Comparison of ENCODE assay signal across 8 cellular contexts in genomic region chr17:79874329-79874981, GRCh38. TPM values are rescaled to one million over a fixed set of nuclear protein-coding genes. Genes with fewer than 3 reads are reported as not detected.
DNase-seq lines count a peak whose midpoint lies in the region; ATAC-seq and TF ChIP-seq lines count a peak whose summit lies in the region.

No MANE protein-coding gene starts in this region.

- H3K4me3 ChIP-seq in HFF-Myc (replicated peaks; ENCODE audit: low read depth, low read length) (no peak overlapping the region), fibroblast of villous mesenchyme (ENCODE audit: low read depth, low read length) (no peak overlapping the region), stomach (no peak overlapping the region)

- ATAC-seq in SK-N-SH treated with all-trans-retinoic acid at 6 μM for 48 hours (peak; percentile 90), GM21381 (IDR thresholded peaks at IDR 0.05; ENCODE audit: unreplicated experiment) (no peak), GM18498 (IDR thresholded peaks at IDR 0.05; ENCODE audit: unreplicated experiment) (no peak)

- no peak for TF ChIP-seq POLR2A in stomach (IDR thresholded peaks at IDR 0.05)

- DNase-seq in NCI-H510A treated with DMSO at 0.1 percent for 48 hours (lab: John Stamatoyannopoulos, UW) (peak; percentile 27), NCI-H510A (lab: John Stamatoyannopoulos, UW) (no peak), HFF-Myc (ENCODE audit: extremely low read depth, low read depth) (no peak), fibroblast of villous mesenchyme (ENCODE audit: low read depth) (peak; percentile 25), stomach (no peak)

- no peaks in the 10 kb centered on the region for H3K9me3 ChIP-seq in stomach

- TF ChIP-seq CTCF in HFF-Myc (IDR thresholded peaks at IDR 0.05; ENCODE audit: low read depth, low read length, missing control alignments) (peak; percentile 50), fibroblast of villous mesenchyme (IDR thresholded peaks at IDR 0.05; ENCODE audit: insufficient read depth, low read depth, low read length) (peak; percentile 58), stomach (IDR thresholded peaks at IDR 0.05) (peak in 4 of 7 experiments; percentile 36 to 57 (median 40))

- peaks cover 0 to 49% (median 0%) of the 10 kb centered on the region in 3 donors for H3K27me3 ChIP-seq in stomach

- intact Hi-C loops in stomach (cut with DNase I; ENCODE audit: low total_unique reads): no loop called here

- H3K27ac ChIP-seq in stomach: no peak overlapping the region

- no peak for TF ChIP-seq EP300 in stomach (IDR thresholded peaks at IDR 0.05)

- WGBS in stomach, 5 donors: 27 to 43% (median 33%) methylated on average over 6 of the region's 6 CpGs

- no peaks in the 10 kb centered on the region for H3K36me3 ChIP-seq in stomach

- no peaks in the 10 kb centered on the region for H3K4me1 ChIP-seq in stomach

TF ChIP-seq in SK-N-SH treated with all-trans-retinoic acid at 6 μM for 48 hours, 23 proteins besides CTCF, POLR2A, EP300 and RAD21:
- TF ChIP-seq CSDC2 (CRISPR knock-in tag; IDR thresholded peaks at IDR 0.05) (no peak), ZFP30 (CRISPR knock-in tag; IDR thresholded peaks at IDR 0.05) (no peak), ISL1 (CRISPR knock-in tag; IDR thresholded peaks at IDR 0.05) (no peak), ZC3H10 (CRISPR knock-in tag; IDR thresholded peaks at IDR 0.05) (no peak), BACH2 (CRISPR knock-in tag; IDR thresholded peaks at IDR 0.05; ENCODE audit: borderline replicate concordance) (no peak)

RNA-seq across cellular contexts. Expression of gene CBX4, which starts 35.2 kb away (rescaled TPM):
- total RNA-seq in fibroblast of villous mesenchyme: 13.0 and 19.0 TPM in 2 replicates
- total RNA-seq in stomach: 1 to 10 TPM; 1.8 to 9.8 (median 7.8) TPM
- polyA plus RNA-seq in stomach: 10 to 100 TPM in 1 of 3 donors, 1 to 10 TPM in 2; 7.6 to 10.6 (median 9.3) TPM

Comparison
In these comparisons a context has a peak if more than half of its experiments do, and no peak if none do; other contexts are left out.
1. DNase-seq: peak in NCI-H510A treated with DMSO at 0.1 percent for 48 hours (single experiment) and fibroblast of villous mesenchyme (single experiment); none in NCI-H510A (single experiment), HFF-Myc (single experiment) and stomach (single experiment).
2. Peak in every context shown above with its lines, with median percentiles within 50 percentile points of each other: CTCF ChIP-seq.